ENCODE assay signal across 1 cellular context in genomic region chr1:156471496-156472490, GRCh38.
TF ChIP-seq lines count a peak whose summit lies in the region.

No MANE protein-coding gene starts in this region.

TF ChIP-seq in HepG2, 621 proteins besides CTCF, POLR2A, EP300 and RAD21 (continued from another document and continues in another):
- no peak for TF ChIP-seq DR1 (CRISPR knock-in tag; IDR thresholded peaks at IDR 0.05)
- TF ChIP-seq HNF1A (IDR thresholded peaks at IDR 0.05; ENCODE audit: low read depth): peak; percentile 71
- peak; percentile 89; the same call in 1 of the 2 replicates for TF ChIP-seq HNF1A (CRISPR knock-in tag; IDR thresholded peaks at IDR 0.05; ENCODE audit: borderline replicate concordance)
- no peak for TF ChIP-seq MZF1 (CRISPR knock-in tag; IDR thresholded peaks at IDR 0.05; ENCODE audit: borderline replicate concordance)
- TF ChIP-seq HNF4A (CRISPR knock-in tag; IDR thresholded peaks at IDR 0.05): peak; percentile 93
- peak; percentile 30; the same call in 1 of the 2 replicates for TF ChIP-seq ZXDC (CRISPR knock-in tag; IDR thresholded peaks at IDR 0.05)
- no peak for TF ChIP-seq ZBTB44 (CRISPR knock-in tag; IDR thresholded peaks at IDR 0.05)
- no peak for TF ChIP-seq RBAK (CRISPR knock-in tag; IDR thresholded peaks at IDR 0.05)
- TF ChIP-seq RFX1 (IDR thresholded peaks at IDR 0.05): no peak; the same call in 1 of the 2 replicates
- peak; percentile 92; the same call in 1 of the 2 replicates for TF ChIP-seq ZNF607 (CRISPR knock-in tag; IDR thresholded peaks at IDR 0.05; ENCODE audit: borderline replicate concordance)
- no peak for TF ChIP-seq ZBTB49 (CRISPR knock-in tag; IDR thresholded peaks at IDR 0.05; ENCODE audit: borderline replicate concordance)
- TF ChIP-seq ZNF510 (CRISPR knock-in tag; IDR thresholded peaks at IDR 0.05; ENCODE audit: low read depth): peak; percentile 92
- TF ChIP-seq SIX4 (CRISPR knock-in tag; IDR thresholded peaks at IDR 0.05): peak; percentile 75
- TF ChIP-seq MYC (CRISPR knock-in tag; IDR thresholded peaks at IDR 0.05; ENCODE audit: borderline replicate concordance): peak; percentile 79; the same call in 1 of the 2 replicates
- no peak for TF ChIP-seq PREB (CRISPR knock-in tag; IDR thresholded peaks at IDR 0.05)
- no peak for TF ChIP-seq HNRNPL (IDR thresholded peaks at IDR 0.05; ENCODE audit: low read depth, low read length)
- peak; percentile 91 for TF ChIP-seq SP5 (CRISPR knock-in tag; IDR thresholded peaks at IDR 0.05; ENCODE audit: borderline replicate concordance, low read depth)
- no peak for TF ChIP-seq MBNL3 (CRISPR knock-in tag; conservative IDR thresholded peaks at IDR 0.05)
- TF ChIP-seq GRHL1 (CRISPR knock-in tag; conservative IDR thresholded peaks at IDR 0.05): no peak
- no peak for TF ChIP-seq PLRG1 (conservative IDR thresholded peaks at IDR 0.05)
- TF ChIP-seq HOXA3 (CRISPR knock-in tag; IDR thresholded peaks at IDR 0.05): peak; percentile 93
- peak; percentile 87 for TF ChIP-seq ZMYM4 (CRISPR knock-in tag; IDR thresholded peaks at IDR 0.05)
- TF ChIP-seq PATZ1 (CRISPR knock-in tag; IDR thresholded peaks at IDR 0.05): peak; percentile 98
- TF ChIP-seq NR1H2 (CRISPR knock-in tag; IDR thresholded peaks at IDR 0.05; ENCODE audit: borderline replicate concordance, low read depth): peak; percentile 83; the same call in 1 of the 2 replicates
- peak; percentile 100 for TF ChIP-seq FOXJ3 (CRISPR knock-in tag; IDR thresholded peaks at IDR 0.05; ENCODE audit: borderline replicate concordance)
- TF ChIP-seq TRAFD1 (CRISPR knock-in tag; IDR thresholded peaks at IDR 0.05; ENCODE audit: borderline replicate concordance): peak; percentile 94; the same call in 1 of the 2 replicates
- no peak for TF ChIP-seq ZNF337 (CRISPR knock-in tag; IDR thresholded peaks at IDR 0.05; ENCODE audit: borderline replicate concordance, low read depth)
- TF ChIP-seq PRMT3 (CRISPR knock-in tag; IDR thresholded peaks at IDR 0.05; ENCODE audit: borderline replicate concordance, low read depth): peak; percentile 91; the same call in 1 of the 2 replicates
- TF ChIP-seq PAX8 (CRISPR knock-in tag; IDR thresholded peaks at IDR 0.05; ENCODE audit: borderline replicate concordance): 0 out of 2 replicates have a peak, but pooled peaks have one; percentile 78
- TF ChIP-seq ZSCAN9 (CRISPR knock-in tag; IDR thresholded peaks at IDR 0.05; ENCODE audit: borderline replicate concordance): peak; percentile 96
- peak; percentile 98 for TF ChIP-seq THRA (CRISPR knock-in tag; IDR thresholded peaks at IDR 0.05; ENCODE audit: borderline replicate concordance)
- peak; percentile 95 for TF ChIP-seq ZNF34 (CRISPR knock-in tag; IDR thresholded peaks at IDR 0.05; ENCODE audit: borderline replicate concordance)
- TF ChIP-seq PRPF4 (IDR thresholded peaks at IDR 0.05; ENCODE audit: low read depth, low read length, poor library complexity, severe bottlenecking): no peak
- peak; percentile 99 for TF ChIP-seq ZNF740 (CRISPR knock-in tag; IDR thresholded peaks at IDR 0.05)
